Comparison of ENCODE assay signal across 8 cellular contexts in the genomic region with DNA sequence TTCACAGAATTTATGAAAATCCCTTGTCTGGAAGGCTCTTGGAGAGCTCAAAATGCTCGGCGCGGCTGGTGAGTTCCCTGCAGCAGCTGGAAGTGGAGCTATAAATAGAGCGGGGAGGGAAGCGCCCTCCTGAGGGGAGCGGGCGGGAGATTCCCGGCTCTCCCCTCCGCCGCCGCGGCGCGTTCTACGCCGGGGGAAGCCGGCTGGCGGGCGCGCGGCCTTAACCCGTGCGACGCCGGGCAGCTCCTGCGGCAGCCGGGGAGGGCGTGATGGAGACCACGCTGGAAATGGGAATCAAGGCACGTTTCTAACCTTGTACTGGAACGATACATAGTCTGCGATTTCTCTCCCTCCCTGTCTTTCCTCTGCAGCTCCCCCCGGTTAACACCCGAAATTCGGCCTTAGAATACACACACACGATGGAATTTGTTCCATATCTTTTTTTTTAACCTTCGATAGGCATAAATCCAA.
DNase-seq lines count a peak whose midpoint lies in the region; ATAC-seq and TF ChIP-seq lines count a peak whose summit lies in the region.

No MANE protein-coding gene starts in this region.

- no peak overlapping the region for H2BK15ac ChIP-seq in H9 (ENCODE audit: low read depth, low read length)

- H3K4me2 ChIP-seq in H9 (ENCODE audit: insufficient read depth, insufficient read length, low read length) = peak overlapping the region; percentile 74

- H3K9me3 Mint-ChIP-seq in H9 = no peaks in the 10 kb centered on the region; a peak in 1 of 5 replicates
- no peaks in the 10 kb centered on the region for H3K9me3 Mint-ChIP-seq in osteocyte (ENCODE audit: unreplicated experiment)
- no peaks in the 10 kb centered on the region for H3K9me3 Mint-ChIP-seq in activated CD8-positive, alpha-beta memory T cell treated with anti-CD3 and anti-CD28 coated beads, Interleukin-2, amount 10 ng/mL, durations not matched to agents 7 days and 5 days (ENCODE audit: low read depth)

- DNase-seq in H9 (peak; percentile 78), SJSA1 (ENCODE audit: low read depth in 1 of 2, low spot score in 2 of 2) (peak; percentile 54 to 62), head of caudate nucleus (peak; percentile 34 to 86 (median 66)), osteocyte (ENCODE audit: extremely low spot score, unreplicated experiment) (peak; percentile 88), HUDEP-2 (lab: John Stamatoyannopoulos, UW; ENCODE audit: unreplicated experiment in 76 of 76) (no peak), NCI-H2196 treated with DMSO at 0.1 percent for 48 hours (lab: John Stamatoyannopoulos, UW; ENCODE audit: unreplicated experiment) (no peak)
- DNase-seq in stimulated activated naive CD4-positive, alpha-beta T cell treated with Interleukin-2 at 50 U/mL for 16 hours (lab: John Stamatoyannopoulos, UW) = no peak
- no peak for DNase-seq in activated CD8-positive, alpha-beta memory T cell treated with anti-CD3 and anti-CD28 coated beads, Interleukin-2, amount 10 ng/mL, durations not matched to agents 7 days and 5 days

- H3K27me3 ChIP-seq in H9 (ENCODE audit: insufficient read depth, low read length) (peaks cover 5% of the 10 kb centered on the region; the same call in 1 of the 2 replicates), SJSA1 (replicated peaks) (peaks cover 49% of the 10 kb centered on the region)

- H4K5ac ChIP-seq in H9 (ENCODE audit: insufficient read length, low read depth, low read length) = no peak overlapping the region

- no peak overlapping the region for H2AK5ac ChIP-seq in H9 (ENCODE audit: insufficient read length, low read length)

- peak overlapping the region; percentile 70 to 82 for H3K4me3 Mint-ChIP-seq in H9
- H3K4me3 Mint-ChIP-seq in osteocyte (ENCODE audit: unreplicated experiment) = peak overlapping the region; percentile 82
- H3K4me3 Mint-ChIP-seq in activated CD8-positive, alpha-beta memory T cell treated with anti-CD3 and anti-CD28 coated beads, Interleukin-2, amount 10 ng/mL, durations not matched to agents 7 days and 5 days = no peak overlapping the region

- no peak overlapping the region for H3K27ac ChIP-seq in H9 (ENCODE audit: insufficient read length, low read depth, low read length)
- no peak overlapping the region for H3K27ac ChIP-seq in SJSA1

- CTCF ChIA-PET in activated CD8-positive, alpha-beta memory T cell treated with anti-CD3 and anti-CD28 coated beads, Interleukin-2, amount 10 ng/mL, durations not matched to agents 7 days and 5 days (lab: Charles Lee) = no interaction called here

- H3K14ac ChIP-seq in H9 (ENCODE audit: insufficient read depth, low read length) = no peak overlapping the region

- no peaks in the 10 kb centered on the region for H3K79me1 ChIP-seq in H9 (ENCODE audit: insufficient read depth, low read depth, low read length, poor library complexity, severe bottlenecking)

- no peaks in the 10 kb centered on the region for H3K36me3 ChIP-seq in SJSA1

- H3T11ph ChIP-seq in H9 (ENCODE audit: low read length) = no peak overlapping the region

- WGBS in H9 (ENCODE audit: extremely low coverage, insufficient read length, low lambda C conversion rate) = no CpG with 5 or more reads among the region's 37 CpGs

- H3K27me3 Mint-ChIP-seq in H9 (ENCODE audit: low read depth) (peaks cover 57% of the 10 kb centered on the region), osteocyte (ENCODE audit: unreplicated experiment) (peaks cover 47% of the 10 kb centered on the region)
- H3K27me3 Mint-ChIP-seq in activated CD8-positive, alpha-beta memory T cell treated with anti-CD3 and anti-CD28 coated beads, Interleukin-2, amount 10 ng/mL, durations not matched to agents 7 days and 5 days = peaks cover 40% of the 10 kb centered on the region

- H4K20me1 ChIP-seq in H9 (ENCODE audit: control insufficient read depth, insufficient read depth, insufficient read length) = no peaks in the 10 kb centered on the region

- H3K9ac ChIP-seq in H9 (ENCODE audit: extremely low read depth, insufficient read length, low read length) = peak overlapping the region; percentile 30

- H3K4ac ChIP-seq in H9 (ENCODE audit: low read depth, low read length) = no peak overlapping the region

- H4K8ac ChIP-seq in H9 (replicated peaks; ENCODE audit: insufficient read length, low read depth, low read length) = no peak overlapping the region

- H3K18ac ChIP-seq in H9 (ENCODE audit: insufficient read length, low read depth, low read length) = no peak overlapping the region

- no peak overlapping the region for H2BK120ac ChIP-seq in H9 (ENCODE audit: low read depth, low read length, poor library complexity, severe bottlenecking)

- H2BK5ac ChIP-seq in H9 (ENCODE audit: insufficient read length, low read length) = no peak overlapping the region

- H3K4me1 ChIP-seq in H9 (ENCODE audit: insufficient read depth, low read length) (peaks cover 6% of the 10 kb centered on the region; the same call in 1 of the 2 replicates), SJSA1 (replicated peaks) (peaks cover 11% of the 10 kb centered on the region)

- peaks cover 8% of the 10 kb centered on the region for H3K23me2 ChIP-seq in H9 (ENCODE audit: insufficient read length, low read depth, low read length, poor library complexity, severe bottlenecking)

- H4K91ac ChIP-seq in H9 (ENCODE audit: insufficient read length, low read depth, low read length) = no peak overlapping the region

- intact Hi-C loops in head of caudate nucleus (cut with DNase I) = no loop called here

- H3K56ac ChIP-seq in H9 (ENCODE audit: insufficient read length, low read depth, low read length) = no peak overlapping the region

- H3K4me3 ChIP-seq in SJSA1 = peak overlapping the region; percentile 13; the same call in 1 of the 2 replicates

- H3K79me2 ChIP-seq in H9 (ENCODE audit: insufficient read depth, low read length) = no peaks in the 10 kb centered on the region

- H3K23ac ChIP-seq in H9 (ENCODE audit: insufficient read length, low read depth, low read length) = no peak overlapping the region

- H3K27ac Mint-ChIP-seq in H9 = peak overlapping the region in 1 of 3 experiments; percentile 40; a peak in 1 of 7 replicates
- no peak overlapping the region for H3K27ac Mint-ChIP-seq in osteocyte (ENCODE audit: unreplicated experiment)
- no peak overlapping the region for H3K27ac Mint-ChIP-seq in activated CD8-positive, alpha-beta memory T cell treated with anti-CD3 and anti-CD28 coated beads, Interleukin-2, amount 10 ng/mL, durations not matched to agents 7 days and 5 days

- no peak for ATAC-seq in activated CD8-positive, alpha-beta memory T cell treated with anti-CD3 and anti-CD28 coated beads, Interleukin-2, amount 10 ng/mL, durations not matched to agents 7 days and 5 days

- peak overlapping the region; percentile 69 for H2AFZ ChIP-seq in H9 (ENCODE audit: low read length)

- H3K4me1 Mint-ChIP-seq in H9 (peaks cover 21 to 25% of the 10 kb centered on the region in 2 experiments), osteocyte (ENCODE audit: unreplicated experiment) (peaks cover 13% of the 10 kb centered on the region)
- H3K4me1 Mint-ChIP-seq in activated CD8-positive, alpha-beta memory T cell treated with anti-CD3 and anti-CD28 coated beads, Interleukin-2, amount 10 ng/mL, durations not matched to agents 7 days and 5 days = no peaks in the 10 kb centered on the region

- H3K9me3 ChIP-seq in H9 (ENCODE audit: control insufficient read depth, low read depth, low read length) (no peaks in the 10 kb centered on the region), SJSA1 (replicated peaks) (0 out of 2 replicates have a peak, but pooled peaks cover 5% of the 10 kb centered on the region)

- H3K36me3 Mint-ChIP-seq in H9 (ENCODE audit: insufficient read depth in 1 of 3, low read depth in 3 of 3) (no peaks in the 10 kb centered on the region), osteocyte (ENCODE audit: unreplicated experiment) (no peaks in the 10 kb centered on the region)
- H3K36me3 Mint-ChIP-seq in activated CD8-positive, alpha-beta memory T cell treated with anti-CD3 and anti-CD28 coated beads, Interleukin-2, amount 10 ng/mL, durations not matched to agents 7 days and 5 days = no peaks in the 10 kb centered on the region

- no peak overlapping the region for H2BK20ac ChIP-seq in H9 (ENCODE audit: low read depth, low read length, poor library complexity, severe bottlenecking)

- TF ChIP-seq CTCF in H9 (conservative IDR thresholded peaks at IDR 0.05) = no peak; the same call in 2 of the 3 replicates
- peak; percentile 29 for TF ChIP-seq CTCF in osteocyte (IDR thresholded peaks at IDR 0.05)

- no peak overlapping the region for H2BK12ac ChIP-seq in H9 (ENCODE audit: insufficient read length, low read depth, low read length)

Comparison
In these comparisons a context has a peak if more than half of its experiments do, and no peak if none do; other contexts are left out.
1. DNase-seq: peak in H9 (single experiment), SJSA1 (2 of 2), head of caudate nucleus (42 of 42) and osteocyte (single experiment); none in HUDEP-2 (0 of 76), NCI-H2196 treated with DMSO at 0.1 percent for 48 hours (single experiment), stimulated activated naive CD4-positive, alpha-beta T cell treated with Interleukin-2 at 50 U/mL for 16 hours (single experiment) and activated CD8-positive, alpha-beta memory T cell treated with anti-CD3 and anti-CD28 coated beads, Interleukin-2, amount 10 ng/mL, durations not matched to agents 7 days and 5 days (single experiment).